In genomic region chr10:22704348-22705341, GRCh38 we compare ENCODE assay signal across 10 cellular contexts. TPM values are rescaled to one million over a fixed set of nuclear protein-coding genes. Genes with fewer than 3 reads are reported as not detected.
A peak's percentile ranks its signal among the peaks of the same experiment; 100 is the strongest.
DNase-seq lines count a peak whose midpoint lies in the region; ATAC-seq lines count a peak whose summit lies in the region.
"Had no signal": no experiment of that assay in that cellular context is flagged by ENCODE, and none has a peak within 500 bp of the region (broad histone marks: within the 10 kb centered on the region; RNA-seq: fewer than 3 reads in every experiment).

No MANE protein-coding gene starts in this region.

- no peak overlapping the region for H2AK5ac ChIP-seq in neuronal stem cell (ENCODE audit: low read depth, low read length)

- H3K4me3 Mint-ChIP-seq in CD8-positive, alpha-beta memory T cell: peak overlapping the region; percentile 51 to 76 (median 63)
- H3K4me3 Mint-ChIP-seq in activated naive CD8-positive, alpha-beta T cell treated with anti-CD3 and anti-CD28 coated beads for 36 hours: no peak overlapping the region
- no peak overlapping the region for H3K4me3 Mint-ChIP-seq in T-helper 2 cell treated with Interferon-gamma antibody and Interleukin-4, amounts not matched to agents 5 μg/mL and 100 μg/mL, for 36 hours

- H3K79me1 ChIP-seq in neuronal stem cell (ENCODE audit: low read depth, low read length): peaks cover 6% of the 10 kb centered on the region

- H3K9ac ChIP-seq in neuronal stem cell (ENCODE audit: low read depth, low read length, poor library complexity): no peak overlapping the region

- H3K14ac ChIP-seq in neuronal stem cell (ENCODE audit: low read length): no peak overlapping the region

- H3K36me3 Mint-ChIP-seq in CD8-positive, alpha-beta memory T cell: peaks cover 4 to 60% (median 17%) of the 10 kb centered on the region in 3 donors
- H3K36me3 Mint-ChIP-seq in activated naive CD8-positive, alpha-beta T cell treated with anti-CD3 and anti-CD28 coated beads for 36 hours: peaks cover 78% of the 10 kb centered on the region
- peaks cover 49% of the 10 kb centered on the region for H3K36me3 Mint-ChIP-seq in T-helper 2 cell treated with Interferon-gamma antibody and Interleukin-4, amounts not matched to agents 5 μg/mL and 100 μg/mL, for 36 hours (ENCODE audit: low read depth)

- H2BK15ac ChIP-seq in neuronal stem cell (ENCODE audit: low read length): no peak overlapping the region

- H3K27me3 ChIP-seq in CD8-positive, alpha-beta memory T cell (ENCODE audit: insufficient read depth, low read length, poor library complexity, severe bottlenecking): no peaks in the 10 kb centered on the region
- H3K27me3 ChIP-seq in neuronal stem cell (ENCODE audit: control insufficient read depth in 3 of 3, insufficient read depth in 3 of 3, low read depth in 1 of 3, low read length in 3 of 3): no peaks in the 10 kb centered on the region

- no peak overlapping the region for H3K4me2 ChIP-seq in neuronal stem cell (ENCODE audit: insufficient read depth, low read length, poor library complexity, severe bottlenecking)

- no peak overlapping the region for H3K27ac ChIP-seq in CD8-positive, alpha-beta memory T cell (ENCODE audit: low read depth, low read length)
- H3K27ac ChIP-seq in neuronal stem cell (replicated peaks; ENCODE audit: low read length): no peak overlapping the region
- H3K27ac ChIP-seq: epithelial cell of prostate, thoracic aorta had no signal

- H2BK12ac ChIP-seq in neuronal stem cell (ENCODE audit: low read length): no peak overlapping the region

- H3K9me3 ChIP-seq in CD8-positive, alpha-beta memory T cell (ENCODE audit: low read length): no peaks in the 10 kb centered on the region
- H3K9me3 ChIP-seq in neuronal stem cell (replicated peaks in 1 of 2; ENCODE audit: control insufficient read depth in 2 of 2, insufficient read depth in 1 of 2, low read depth in 1 of 2, low read length in 2 of 2): peaks cover 0 to 6% of the 10 kb centered on the region in 2 donors
- H3K9me3 ChIP-seq: thoracic aorta had no signal

- no peaks in the 10 kb centered on the region for H3K27me3 Mint-ChIP-seq in CD8-positive, alpha-beta memory T cell
- H3K27me3 Mint-ChIP-seq in activated naive CD8-positive, alpha-beta T cell treated with anti-CD3 and anti-CD28 coated beads for 36 hours: no peaks in the 10 kb centered on the region
- H3K27me3 Mint-ChIP-seq in T-helper 2 cell treated with Interferon-gamma antibody and Interleukin-4, amounts not matched to agents 5 μg/mL and 100 μg/mL, for 36 hours (ENCODE audit: low read depth): no peaks in the 10 kb centered on the region

- ATAC-seq in GM19035 (IDR thresholded peaks at IDR 0.05; ENCODE audit: unreplicated experiment) (peak; percentile 47), HG03066 (IDR thresholded peaks at IDR 0.05; ENCODE audit: low read depth, unreplicated experiment) (peak; percentile 51)

- peak overlapping the region; percentile 83 to 97 (median 90) for H3K27ac Mint-ChIP-seq in CD8-positive, alpha-beta memory T cell
- H3K27ac Mint-ChIP-seq in activated naive CD8-positive, alpha-beta T cell treated with anti-CD3 and anti-CD28 coated beads for 36 hours: peak overlapping the region; percentile 79
- H3K27ac Mint-ChIP-seq in T-helper 2 cell treated with Interferon-gamma antibody and Interleukin-4, amounts not matched to agents 5 μg/mL and 100 μg/mL, for 36 hours: no peak overlapping the region

- H3K23ac ChIP-seq in neuronal stem cell (ENCODE audit: low read depth, low read length, poor library complexity): no peak overlapping the region

- H3K18ac ChIP-seq in neuronal stem cell (ENCODE audit: low read length): no peak overlapping the region

- H3K9me3 Mint-ChIP-seq in CD8-positive, alpha-beta memory T cell: no peaks in the 10 kb centered on the region
- H3K9me3 Mint-ChIP-seq in activated naive CD8-positive, alpha-beta T cell treated with anti-CD3 and anti-CD28 coated beads for 36 hours: peaks cover 15% of the 10 kb centered on the region
- H3K9me3 Mint-ChIP-seq in T-helper 2 cell treated with Interferon-gamma antibody and Interleukin-4, amounts not matched to agents 5 μg/mL and 100 μg/mL, for 36 hours: no peaks in the 10 kb centered on the region

- H3K4me1 ChIP-seq in CD8-positive, alpha-beta memory T cell (ENCODE audit: insufficient read depth, low read length): peaks cover 96% of the 10 kb centered on the region
- H3K4me1 ChIP-seq in neuronal stem cell (ENCODE audit: control insufficient read depth in 2 of 2, insufficient read depth in 1 of 2, low read depth in 1 of 2, low read length in 2 of 2): peaks cover 4 to 6% of the 10 kb centered on the region in 2 donors

- no CpG with 5 or more reads among the region's 12 CpGs for WGBS in neuronal stem cell (ENCODE audit: extremely low coverage in 2 of 2, insufficient read length in 2 of 2, insufficient replicate concordance in 1 of 2), 2 donors

- no peak overlapping the region for H2AFZ ChIP-seq in neuronal stem cell (ENCODE audit: low read length)

- H3K4ac ChIP-seq in neuronal stem cell (ENCODE audit: low read length): no peak overlapping the region

- CTCF ChIA-PET in CD8-positive, alpha-beta memory T cell (lab: Charles Lee): interaction anchor here (1.0 to 2.1 kb wide), 7 partner anchors 8 to 131 kb away, joined by 3 to 7 read pairs (median 4); no protein-coding TSS in a partner anchor

- no peak overlapping the region for H3K4me3 ChIP-seq in CD8-positive, alpha-beta memory T cell (ENCODE audit: low read length)
- H3K4me3 ChIP-seq in neuronal stem cell (ENCODE audit: low read length in 2 of 2): no peak overlapping the region
- H3K4me3 ChIP-seq: thoracic aorta had no signal

- DNase-seq in CD8-positive, alpha-beta memory T cell: no peak
- no peak for DNase-seq in activated naive CD8-positive, alpha-beta T cell treated with anti-CD3 and anti-CD28 coated beads for 36 hours
- DNase-seq in globus pallidus (ENCODE audit: low spot score) (no peak), neuronal stem cell (ENCODE audit: low spot score) (no peak)
- DNase-seq in stimulated activated CD4-positive, alpha-beta T cell treated with anti-CD3 and anti-CD28 coated beads, Interleukin-12 subunit alpha, Interleukin-12 subunit beta, amount 100 ng/mL, for 4 hours: no peak
- no peak for DNase-seq in T-helper 2 cell treated with Interferon-gamma antibody and Interleukin-4, amounts not matched to agents 5 μg/mL and 100 μg/mL, for 36 hours (ENCODE audit: low spot score)

- no peak overlapping the region for H4K8ac ChIP-seq in neuronal stem cell (ENCODE audit: low read depth, low read length)

- POLR2A ChIA-PET in CD8-positive, alpha-beta memory T cell (lab: Charles Lee): interaction anchor here (0.6 to 1.5 kb wide), 6 partner anchors 10 to 93 kb away, joined by 3 to 7 read pairs (median 3); partner anchors contain the start of gene PIP4K2A

- H2BK5ac ChIP-seq in neuronal stem cell (ENCODE audit: low read length): no peak overlapping the region

- H4K91ac ChIP-seq in neuronal stem cell (ENCODE audit: low read depth, low read length, poor library complexity): no peak overlapping the region

- no peak overlapping the region for H2BK120ac ChIP-seq in neuronal stem cell (ENCODE audit: low read depth, low read length)

- H3K4me1 Mint-ChIP-seq in CD8-positive, alpha-beta memory T cell: peaks cover 95 to 100% (median 100%) of the 10 kb centered on the region in 3 donors
- peaks cover 88% of the 10 kb centered on the region for H3K4me1 Mint-ChIP-seq in activated naive CD8-positive, alpha-beta T cell treated with anti-CD3 and anti-CD28 coated beads for 36 hours
- H3K4me1 Mint-ChIP-seq in T-helper 2 cell treated with Interferon-gamma antibody and Interleukin-4, amounts not matched to agents 5 μg/mL and 100 μg/mL, for 36 hours (ENCODE audit: low read depth): peaks cover 64% of the 10 kb centered on the region

- H3K36me3 ChIP-seq in CD8-positive, alpha-beta memory T cell (ENCODE audit: insufficient read depth, low read length): no peaks in the 10 kb centered on the region
- H3K36me3 ChIP-seq in neuronal stem cell (replicated peaks in 1 of 2; ENCODE audit: control insufficient read depth in 2 of 2, insufficient read depth in 2 of 2, low read length in 2 of 2): no peaks in the 10 kb centered on the region
- H3K36me3 ChIP-seq: thoracic aorta had no signal

RNA-seq across cellular contexts. Expression of gene PIP4K2A, which starts 9.7 kb away (rescaled TPM):
- 100 to 1,000 TPM; 116 to 130 TPM for total RNA-seq in CD8-positive, alpha-beta memory T cell
- 120 TPM for polyA plus RNA-seq in CD8-positive, alpha-beta memory T cell
- 100 to 1,000 TPM; 111 to 118 TPM for total RNA-seq in activated naive CD8-positive, alpha-beta T cell treated with anti-CD3 and anti-CD28 coated beads for 36 hours
- 20.6 TPM for polyA plus RNA-seq in neuronal stem cell (2013, experiment 1 of 2)
- 21.3 TPM for polyA plus RNA-seq in neuronal stem cell (2013, experiment 2 of 2)

Comparison
In these comparisons a context has a peak if more than half of its experiments do, and no peak if none do; other contexts are left out.
1. H3K4me3 Mint-ChIP-seq: peak in CD8-positive, alpha-beta memory T cell (7 of 7); none in activated naive CD8-positive, alpha-beta T cell treated with anti-CD3 and anti-CD28 coated beads for 36 hours (single experiment) and T-helper 2 cell treated with Interferon-gamma antibody and Interleukin-4, amounts not matched to agents 5 μg/mL and 100 μg/mL, for 36 hours (single experiment).